8 cellular contexts compared by ENCODE assay signal in the genomic region with DNA sequence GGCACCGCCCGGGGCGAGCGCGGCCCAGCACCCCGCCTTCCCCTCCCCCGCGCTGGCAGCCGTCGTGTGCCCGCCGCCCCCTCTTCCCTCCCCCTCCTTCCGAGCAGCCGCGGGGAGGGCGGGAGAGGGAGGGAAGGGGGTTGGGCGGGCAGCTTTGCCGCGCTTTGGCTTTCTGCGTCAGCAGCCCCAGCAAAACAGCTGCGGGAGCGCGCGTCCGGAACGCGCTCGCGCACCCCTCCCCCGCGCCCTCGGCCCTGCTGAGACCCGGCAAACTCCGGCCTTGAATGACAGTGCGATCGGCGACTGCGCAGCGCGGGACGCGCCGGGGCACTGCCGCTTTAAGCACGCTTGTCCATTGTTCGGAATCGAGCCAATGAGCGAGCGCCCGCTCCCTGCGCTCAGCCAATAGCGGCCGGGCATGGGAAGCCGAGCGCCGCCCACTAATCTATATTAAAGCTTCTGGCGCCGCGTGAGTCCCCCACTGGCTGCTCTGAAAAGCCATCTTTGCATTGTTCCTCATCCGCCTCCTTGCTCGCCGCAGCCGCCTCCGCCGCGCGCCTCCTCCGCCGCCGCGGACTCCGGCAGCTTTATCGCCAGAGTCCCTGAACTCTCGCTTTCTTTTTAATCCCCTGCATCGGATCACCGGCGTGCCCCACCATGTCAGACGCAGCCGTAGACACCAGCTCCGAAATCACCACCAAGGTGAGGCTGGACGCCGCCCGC. TPM values are rescaled to one million over a fixed set of nuclear protein-coding genes. Genes with fewer than 3 reads are reported as not detected.
DNase-seq lines count a peak whose midpoint lies in the region; TF ChIP-seq lines count a peak whose summit lies in the region.

A gene with protein sequence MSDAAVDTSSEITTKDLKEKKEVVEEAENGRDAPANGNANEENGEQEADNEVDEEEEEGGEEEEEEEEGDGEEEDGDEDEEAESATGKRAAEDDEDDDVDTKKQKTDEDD (plus strand): TSS at position 476 of the 723 bp plus-strand sequence. CDS start 182 bp downstream, at position 658.

- H3K27me3 ChIP-seq in H7 (ENCODE audit: control insufficient read depth, insufficient read depth, low read length): no peaks in the 10 kb centered on the region

- H3K27ac Mint-ChIP-seq in nephron: peak within 1 kb of the TSS; percentile 100
- peak within 1 kb of the TSS; percentile 100 for H3K27ac Mint-ChIP-seq in stimulated activated naive CD8-positive, alpha-beta T cell treated with anti-CD3 and anti-CD28 coated beads, Interleukin-15, Interleukin-2, amounts not matched to agents 100 ng/mL and 50 ng/mL, for 24 hours

- H3K4me1 Mint-ChIP-seq in nephron: peaks cover 18% of the 10 kb centered on the region
- H3K4me1 Mint-ChIP-seq in stimulated activated naive CD8-positive, alpha-beta T cell treated with anti-CD3 and anti-CD28 coated beads, Interleukin-15, Interleukin-2, amounts not matched to agents 100 ng/mL and 50 ng/mL, for 24 hours (ENCODE audit: low read depth): peaks cover 45% of the 10 kb centered on the region

- H3K4me3 ChIP-seq in H7 (ENCODE audit: insufficient read depth, low read depth, low read length): peak within 1 kb of the TSS; percentile 99
- H3K4me3 ChIP-seq in fibroblast of pulmonary artery (replicated peaks; ENCODE audit: low read depth, low read length): peak within 1 kb of the TSS; percentile 79

- H3K27me3 Mint-ChIP-seq in nephron (ENCODE audit: low read depth): no peaks in the 10 kb centered on the region
- no peaks in the 10 kb centered on the region for H3K27me3 Mint-ChIP-seq in stimulated activated naive CD8-positive, alpha-beta T cell treated with anti-CD3 and anti-CD28 coated beads, Interleukin-15, Interleukin-2, amounts not matched to agents 100 ng/mL and 50 ng/mL, for 24 hours

- H3K9me3 Mint-ChIP-seq in nephron: peaks cover 3% of the 10 kb centered on the region
- H3K9me3 Mint-ChIP-seq in stimulated activated naive CD8-positive, alpha-beta T cell treated with anti-CD3 and anti-CD28 coated beads, Interleukin-15, Interleukin-2, amounts not matched to agents 100 ng/mL and 50 ng/mL, for 24 hours: no peaks in the 10 kb centered on the region

- H3K4me3 Mint-ChIP-seq in nephron: peak within 1 kb of the TSS; percentile 99 to 100 (median 99)
- peak within 1 kb of the TSS; percentile 97 for H3K4me3 Mint-ChIP-seq in stimulated activated naive CD8-positive, alpha-beta T cell treated with anti-CD3 and anti-CD28 coated beads, Interleukin-15, Interleukin-2, amounts not matched to agents 100 ng/mL and 50 ng/mL, for 24 hours

- peaks cover 16% of the 10 kb centered on the region for H3K36me3 ChIP-seq in H7 (replicated peaks; ENCODE audit: control insufficient read depth, insufficient read depth, low read length)

- peaks cover 23% of the 10 kb centered on the region for H3K36me3 Mint-ChIP-seq in nephron (ENCODE audit: low read depth)
- H3K36me3 Mint-ChIP-seq in stimulated activated naive CD8-positive, alpha-beta T cell treated with anti-CD3 and anti-CD28 coated beads, Interleukin-15, Interleukin-2, amounts not matched to agents 100 ng/mL and 50 ng/mL, for 24 hours (ENCODE audit: low read depth): peaks cover 38% of the 10 kb centered on the region

- peak; percentile 100 for DNase-seq in ELF-1 (ENCODE audit: low read depth, low spot score)
- peak; percentile 98 for DNase-seq in H7
- DNase-seq in M059J (ENCODE audit: low read depth): peak; percentile 99
- peak; percentile 98 for DNase-seq in SHP77 (lab: John Stamatoyannopoulos, UW)
- DNase-seq in activated effector memory CD4-positive, alpha-beta T cell treated with Interleukin-2 at 50 U/mL for 16 hours: peak; percentile 100
- peak; percentile 100 for DNase-seq in fibroblast of pulmonary artery (ENCODE audit: low read depth)

- TF ChIP-seq CTCF in fibroblast of pulmonary artery (IDR thresholded peaks at IDR 0.05; ENCODE audit: low read length, missing control alignments): no peak
- TF ChIP-seq CTCF in nephron (IDR thresholded peaks at IDR 0.05; ENCODE audit: unreplicated experiment in 3 of 3): no peak

RNA-seq across cellular contexts. Expression of the gene that starts here (rescaled TPM):
- total RNA-seq in H7 (2014; rRNA removed; shearing (Covaris generic)): 2,153 and 2,302 TPM in 2 replicates
- total RNA-seq in M059J (2014; rRNA removed; shearing (Covaris generic)): 1,301 and 1,473 TPM in 2 replicates

Comparison
In these comparisons a context has a peak if more than half of its experiments do, and no peak if none do; other contexts are left out.
1. Peak in every context shown above with its lines: DNase-seq and H3K4me3 ChIP-seq.